ENCODE assay signal across 8 cellular contexts in genomic region chr2:196638765-196639164, GRCh38. TPM values are rescaled to one million over a fixed set of nuclear protein-coding genes. Genes with fewer than 3 reads are reported as not detected.
A peak's percentile ranks its signal among the peaks of the same experiment; 100 is the strongest.
DNase-seq lines count a peak whose midpoint lies in the region; ATAC-seq, FAIRE-seq and TF ChIP-seq lines count a peak whose summit lies in the region.

No MANE protein-coding gene starts in this region.

- peaks cover 2% of the 10 kb centered on the region; the same call in 1 of the 2 replicates for H3K36me3 ChIP-seq in iPS-20b (ENCODE audit: insufficient read depth, low read depth, low read length)

- no peak for ATAC-seq in stimulated activated memory B cell treated with anti-CD40 and anti-IgM and Interleukin-4, amounts not matched to agents 10 μg/mL and 1 μg/mL and 100 μg/mL, for 72 hours
- no peak for ATAC-seq in GM21529 (IDR thresholded peaks at IDR 0.05; ENCODE audit: unreplicated experiment)

- H3K27me3 ChIP-seq in iPS-20b (ENCODE audit: insufficient read depth, low read length): no peaks in the 10 kb centered on the region

- FAIRE-seq in H54 (lab: Jason Lieb, UNC): no peak

- peaks cover 4% of the 10 kb centered on the region for H3K27me3 Mint-ChIP-seq in activated CD4-positive, alpha-beta T cell treated with anti-CD3 and anti-CD28 coated beads, Interleukin-2, amount 10 ng/mL, durations not matched to agents 7 days and 5 days
- peaks cover 17% of the 10 kb centered on the region for H3K27me3 Mint-ChIP-seq in activated T-helper 1 cell treated with anti-CD3 and anti-CD28 coated beads, Interleukin-12 subunit alpha, Interleukin-12 subunit beta, Interleukin-2, Interleukin-4 antibody, amounts not matched to agents 30 ng/mL and 10 ng/mL and 1 ng/mL, durations not matched to agents 14 hours and 24 hours and 36 hours (ENCODE audit: insufficient read depth)
- H3K27me3 Mint-ChIP-seq in stimulated activated memory B cell treated with anti-CD40 and anti-IgM and Interleukin-4, amounts not matched to agents 10 μg/mL and 1 μg/mL and 100 μg/mL, for 72 hours: no peaks in the 10 kb centered on the region

- CTCF ChIA-PET in activated CD4-positive, alpha-beta T cell treated with anti-CD3 and anti-CD28 coated beads, Interleukin-2, amount 10 ng/mL, durations not matched to agents 7 days and 5 days (lab: Charles Lee): interaction anchor here (0.8 to 1.3 kb wide), 4 partner anchors 8 to 240 kb away, joined by 3 to 5 read pairs (median 3); no protein-coding TSS in a partner anchor

- H3K27ac ChIP-seq in iPS-20b (ENCODE audit: low read length): no peak overlapping the region

- H3K4me1 Mint-ChIP-seq in activated CD4-positive, alpha-beta T cell treated with anti-CD3 and anti-CD28 coated beads, Interleukin-2, amount 10 ng/mL, durations not matched to agents 7 days and 5 days: peaks cover 25% of the 10 kb centered on the region
- peaks cover 28% of the 10 kb centered on the region for H3K4me1 Mint-ChIP-seq in activated T-helper 1 cell treated with anti-CD3 and anti-CD28 coated beads, Interleukin-12 subunit alpha, Interleukin-12 subunit beta, Interleukin-2, Interleukin-4 antibody, amounts not matched to agents 30 ng/mL and 10 ng/mL and 1 ng/mL, durations not matched to agents 14 hours and 24 hours and 36 hours (ENCODE audit: low read depth)
- peaks cover 27% of the 10 kb centered on the region for H3K4me1 Mint-ChIP-seq in stimulated activated memory B cell treated with anti-CD40 and anti-IgM and Interleukin-4, amounts not matched to agents 10 μg/mL and 1 μg/mL and 100 μg/mL, for 72 hours

- POLR2A ChIA-PET in activated CD4-positive, alpha-beta T cell treated with anti-CD3 and anti-CD28 coated beads, Interleukin-2, amount 10 ng/mL, durations not matched to agents 7 days and 5 days (lab: Charles Lee): no interaction called here

- H3K4me1 ChIP-seq in iPS-20b (ENCODE audit: insufficient read depth, low read length): peaks cover 11% of the 10 kb centered on the region; the same call in 1 of the 2 replicates

- H3K4me3 Mint-ChIP-seq in activated CD4-positive, alpha-beta T cell treated with anti-CD3 and anti-CD28 coated beads, Interleukin-2, amount 10 ng/mL, durations not matched to agents 7 days and 5 days: peak overlapping the region; percentile 90
- H3K4me3 Mint-ChIP-seq in activated T-helper 1 cell treated with anti-CD3 and anti-CD28 coated beads, Interleukin-12 subunit alpha, Interleukin-12 subunit beta, Interleukin-2, Interleukin-4 antibody, amounts not matched to agents 30 ng/mL and 10 ng/mL and 1 ng/mL, durations not matched to agents 14 hours and 24 hours and 36 hours: peak overlapping the region; percentile 78
- H3K4me3 Mint-ChIP-seq in stimulated activated memory B cell treated with anti-CD40 and anti-IgM and Interleukin-4, amounts not matched to agents 10 μg/mL and 1 μg/mL and 100 μg/mL, for 72 hours: peak overlapping the region; percentile 91

- intact Hi-C loops in activated T-helper 1 cell treated with anti-CD3 and anti-CD28 coated beads, Interleukin-12 subunit alpha, Interleukin-12 subunit beta, Interleukin-2, Interleukin-4 antibody, amounts not matched to agents 30 ng/mL and 10 ng/mL and 1 ng/mL, durations not matched to agents 14 hours and 24 hours and 36 hours (cut with micrococcal nuclease): loop anchor here (1.0 to 5.0 kb wide), 7 partner anchors 161 to 1067 kb away; partner anchors contain the start of genes COQ10B, DNAH7, GTF3C3 and MARS2

- no peaks in the 10 kb centered on the region for H3K9me3 ChIP-seq in iPS-20b (ENCODE audit: insufficient read depth, low read depth, low read length)

- H3K27ac Mint-ChIP-seq in activated CD4-positive, alpha-beta T cell treated with anti-CD3 and anti-CD28 coated beads, Interleukin-2, amount 10 ng/mL, durations not matched to agents 7 days and 5 days: no peak overlapping the region
- H3K27ac Mint-ChIP-seq in activated T-helper 1 cell treated with anti-CD3 and anti-CD28 coated beads, Interleukin-12 subunit alpha, Interleukin-12 subunit beta, Interleukin-2, Interleukin-4 antibody, amounts not matched to agents 30 ng/mL and 10 ng/mL and 1 ng/mL, durations not matched to agents 14 hours and 24 hours and 36 hours: no peak overlapping the region
- peak overlapping the region; percentile 66 for H3K27ac Mint-ChIP-seq in stimulated activated memory B cell treated with anti-CD40 and anti-IgM and Interleukin-4, amounts not matched to agents 10 μg/mL and 1 μg/mL and 100 μg/mL, for 72 hours

- no peak overlapping the region for H3K9ac ChIP-seq in iPS-20b (ENCODE audit: low read depth, low read length)

- peak overlapping the region; percentile 38; the same call in 1 of the 2 replicates for H3K4me3 ChIP-seq in iPS-20b (ENCODE audit: low read length)

- no peaks in the 10 kb centered on the region for H3K9me3 Mint-ChIP-seq in activated CD4-positive, alpha-beta T cell treated with anti-CD3 and anti-CD28 coated beads, Interleukin-2, amount 10 ng/mL, durations not matched to agents 7 days and 5 days
- H3K9me3 Mint-ChIP-seq in activated T-helper 1 cell treated with anti-CD3 and anti-CD28 coated beads, Interleukin-12 subunit alpha, Interleukin-12 subunit beta, Interleukin-2, Interleukin-4 antibody, amounts not matched to agents 30 ng/mL and 10 ng/mL and 1 ng/mL, durations not matched to agents 14 hours and 24 hours and 36 hours: no peaks in the 10 kb centered on the region
- H3K9me3 Mint-ChIP-seq in stimulated activated memory B cell treated with anti-CD40 and anti-IgM and Interleukin-4, amounts not matched to agents 10 μg/mL and 1 μg/mL and 100 μg/mL, for 72 hours: no peaks in the 10 kb centered on the region

- H3K36me3 Mint-ChIP-seq in activated CD4-positive, alpha-beta T cell treated with anti-CD3 and anti-CD28 coated beads, Interleukin-2, amount 10 ng/mL, durations not matched to agents 7 days and 5 days (ENCODE audit: low read depth): no peaks in the 10 kb centered on the region
- peaks cover 2% of the 10 kb centered on the region for H3K36me3 Mint-ChIP-seq in activated T-helper 1 cell treated with anti-CD3 and anti-CD28 coated beads, Interleukin-12 subunit alpha, Interleukin-12 subunit beta, Interleukin-2, Interleukin-4 antibody, amounts not matched to agents 30 ng/mL and 10 ng/mL and 1 ng/mL, durations not matched to agents 14 hours and 24 hours and 36 hours (ENCODE audit: low read depth)
- no peaks in the 10 kb centered on the region for H3K36me3 Mint-ChIP-seq in stimulated activated memory B cell treated with anti-CD40 and anti-IgM and Interleukin-4, amounts not matched to agents 10 μg/mL and 1 μg/mL and 100 μg/mL, for 72 hours

- no peak for TF ChIP-seq POLR2A in H54 (IDR thresholded peaks at IDR 0.05; ENCODE audit: low read depth, low read length)

- DNase-seq in activated CD4-positive, alpha-beta T cell treated with anti-CD3 and anti-CD28 coated beads, Interleukin-2, amount 10 ng/mL, durations not matched to agents 7 days and 5 days: no peak
- no peak for DNase-seq in activated CD4-positive, alpha-beta T cell treated with anti-CD3 and anti-CD28 coated beads, Interleukin-2, amount 50 U/mL, for 1 hour
- no peak for DNase-seq in activated T-helper 1 cell treated with anti-CD3 and anti-CD28 coated beads, Interleukin-12 subunit alpha, Interleukin-12 subunit beta, Interleukin-2, Interleukin-4 antibody, amounts not matched to agents 30 ng/mL and 10 ng/mL and 1 ng/mL, durations not matched to agents 14 hours and 24 hours and 36 hours (ENCODE audit: low spot score)
- DNase-seq in H54 (ENCODE audit: insufficient read length, low spot score): no peak
- DNase-seq in stimulated activated CD4-positive, alpha-beta T cell treated with anti-CD3 and anti-CD28 coated beads, Interleukin-15, amount 100 ng/mL, for 24 hours: no peak

RNA-seq across cellular contexts. Expression of gene CCDC150, which starts 0.8 kb away (rescaled TPM):
- total RNA-seq in activated CD4-positive, alpha-beta T cell treated with anti-CD3 and anti-CD28 coated beads, Interleukin-2, amount 10 ng/mL, durations not matched to agents 7 days and 5 days: 10 to 100 TPM; 15.8 to 16.0 TPM
- 16.7 and 19.6 TPM in 2 replicates for total RNA-seq in activated T-helper 1 cell treated with anti-CD3 and anti-CD28 coated beads, Interleukin-12 subunit alpha, Interleukin-12 subunit beta, Interleukin-2, Interleukin-4 antibody, amounts not matched to agents 30 ng/mL and 10 ng/mL and 1 ng/mL, durations not matched to agents 14 hours and 24 hours and 36 hours

RNA-seq across cellular contexts. Expression of gene HECW2, which starts 45.4 kb away (rescaled TPM):
- under 1 TPM; 0.12 to 0.62 TPM for total RNA-seq in activated CD4-positive, alpha-beta T cell treated with anti-CD3 and anti-CD28 coated beads, Interleukin-2, amount 10 ng/mL, durations not matched to agents 7 days and 5 days
- 0.49 and 0.73 TPM in 2 replicates for total RNA-seq in activated T-helper 1 cell treated with anti-CD3 and anti-CD28 coated beads, Interleukin-12 subunit alpha, Interleukin-12 subunit beta, Interleukin-2, Interleukin-4 antibody, amounts not matched to agents 30 ng/mL and 10 ng/mL and 1 ng/mL, durations not matched to agents 14 hours and 24 hours and 36 hours
